Comparison of ENCODE assay signal across 8 cellular contexts in the genomic region with DNA sequence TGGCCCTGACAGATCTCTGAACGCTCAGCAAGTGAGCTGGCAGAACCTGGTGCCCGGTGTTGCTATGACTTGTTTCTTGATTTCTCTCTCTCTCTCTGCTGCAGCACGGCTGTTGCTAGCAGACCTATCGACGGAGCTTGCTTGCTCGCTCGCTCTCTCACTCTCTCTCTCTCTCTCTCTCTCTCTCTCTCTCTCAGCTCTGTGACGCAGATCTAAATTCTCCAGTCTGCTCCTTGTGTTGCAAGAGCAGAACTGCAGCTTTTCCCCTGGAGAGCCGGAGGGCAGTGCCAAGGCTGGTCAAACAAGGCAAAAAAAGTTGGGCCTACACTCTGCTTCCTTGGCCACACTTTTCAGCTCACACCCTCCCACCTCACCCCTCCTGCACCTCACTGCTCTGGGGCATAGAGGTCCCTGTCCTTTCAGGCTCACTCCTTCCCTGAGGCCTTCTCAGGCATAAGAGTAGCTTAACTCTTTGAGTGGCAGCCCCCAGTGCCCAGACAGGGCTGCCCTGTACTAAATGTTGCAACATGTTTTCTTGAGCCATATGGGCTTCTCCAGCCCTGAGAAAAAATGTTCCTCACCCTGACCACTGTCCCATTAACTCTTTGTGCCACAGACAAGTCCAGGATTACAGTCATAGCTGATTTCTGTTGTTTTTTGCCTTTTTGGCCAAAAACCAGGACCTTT.
A peak's percentile ranks its signal among the peaks of the same experiment; 100 is the strongest.
DNase-seq lines count a peak whose midpoint lies in the region; ATAC-seq and TF ChIP-seq lines count a peak whose summit lies in the region.

No MANE protein-coding gene starts in this region.

- no peaks in the 10 kb centered on the region for H3K27me3 Mint-ChIP-seq in activated naive CD4-positive, alpha-beta T cell treated with anti-CD3 and anti-CD28 coated beads for 36 hours (ENCODE audit: low read depth)

- peak; percentile 42 for TF ChIP-seq CTCF in GM13977 (IDR thresholded peaks at IDR 0.05; ENCODE audit: extremely low read depth, insufficient read depth, missing control alignments)
- peak; percentile 45 for TF ChIP-seq CTCF in RWPE1 (conservative IDR thresholded peaks at IDR 0.05; ENCODE audit: low read depth)
- peak; percentile 80 for TF ChIP-seq CTCF in foreskin keratinocyte (conservative IDR thresholded peaks at IDR 0.05)

- peak overlapping the region; percentile 78 for H3K4me3 Mint-ChIP-seq in activated naive CD4-positive, alpha-beta T cell treated with anti-CD3 and anti-CD28 coated beads for 36 hours

- in situ Hi-C loops in GM13977 (cut with MboI; ENCODE audit: low pct_unique_long_range_greater_than_20kb, low sequenced_read_pairs, unreplicated experiment), result loop anchor here (10.0 kb wide), 1 partner anchor 141 kb away; no protein-coding TSS in a partner anchor

- peak; percentile 62 for DNase-seq in GM13977 (ENCODE audit: low spot score)
- DNase-seq in RWPE1 (ENCODE audit: low spot score), result peak; percentile 84
- peak; percentile 92 for DNase-seq in activated naive CD4-positive, alpha-beta T cell treated with anti-CD3 and anti-CD28 coated beads for 36 hours
- DNase-seq in foreskin keratinocyte, result peak; percentile 95 to 97
- DNase-seq in non-pigmented ciliary epithelial cell (ENCODE audit: low read depth), result peak; percentile 91
- DNase-seq in OCI-M2 (lab: John Stamatoyannopoulos, UW; ENCODE audit: unreplicated experiment), result no peak

- peaks cover 93% of the 10 kb centered on the region for H3K4me1 Mint-ChIP-seq in activated naive CD4-positive, alpha-beta T cell treated with anti-CD3 and anti-CD28 coated beads for 36 hours (ENCODE audit: low read depth)

- peaks cover 13% of the 10 kb centered on the region for H3K4me1 ChIP-seq in foreskin keratinocyte

- CTCF ChIA-PET in RWPE1 (lab: Yijun Ruan, JAX), result interaction anchor here (0.6 to 1.8 kb wide), 10 partner anchors 13 to 986 kb away, joined by 3 to 9 read pairs (median 4); no protein-coding TSS in a partner anchor
- CTCF ChIA-PET in activated naive CD4-positive, alpha-beta T cell treated with anti-CD3 and anti-CD28 coated beads for 36 hours (lab: Charles Lee), result interaction anchor here (0.7 to 15.6 kb wide), 14 partner anchors 10 to 139 kb away, joined by 3 to 342 read pairs (median 5); no protein-coding TSS in a partner anchor

- peaks cover 15% of the 10 kb centered on the region for H3K36me3 Mint-ChIP-seq in activated naive CD4-positive, alpha-beta T cell treated with anti-CD3 and anti-CD28 coated beads for 36 hours (ENCODE audit: low read depth)

- ATAC-seq in HG02973 (IDR thresholded peaks at IDR 0.05; ENCODE audit: unreplicated experiment) (peak; percentile 27), foreskin keratinocyte (peak; percentile 88)

- no peaks in the 10 kb centered on the region for H3K27me3 ChIP-seq in foreskin keratinocyte

- H3K27ac Mint-ChIP-seq in activated naive CD4-positive, alpha-beta T cell treated with anti-CD3 and anti-CD28 coated beads for 36 hours, result peak overlapping the region; percentile 91

- no peaks in the 10 kb centered on the region for H3K9me3 Mint-ChIP-seq in activated naive CD4-positive, alpha-beta T cell treated with anti-CD3 and anti-CD28 coated beads for 36 hours

- peak overlapping the region; percentile 91 for H3K27ac ChIP-seq in RWPE1
- peak overlapping the region; percentile 21 for H3K27ac ChIP-seq in foreskin keratinocyte
- H3K27ac ChIP-seq in temporal lobe (ENCODE audit: low read depth, low read length), result peak overlapping the region; percentile 100

- intact Hi-C loops in activated naive CD4-positive, alpha-beta T cell treated with anti-CD3 and anti-CD28 coated beads for 36 hours (cut with micrococcal nuclease), result loop anchor here (1.0 to 10.0 kb wide), 3 partner anchors 503 to 1931 kb away; a partner anchor contains a TSS

- POLR2A ChIA-PET in RWPE1 (lab: Yijun Ruan, JAX; ENCODE audit: low non-redundant PET), result no interaction called here

Comparison
In these comparisons a context has a peak if more than half of its experiments do, and no peak if none do; other contexts are left out.
1. H3K27ac ChIP-seq: peak in every context shown above with its lines; median percentile 100 in temporal lobe; 91 in RWPE1; 21 in foreskin keratinocyte.